8 cellular contexts compared by ENCODE assay signal in genomic region chr9:96382839-96383164, GRCh38. TPM values are rescaled to one million over a fixed set of nuclear protein-coding genes. Genes with fewer than 3 reads are reported as not detected.
A peak's percentile ranks its signal among the peaks of the same experiment; 100 is the strongest.
DNase-seq lines count a peak whose midpoint lies in the region; TF ChIP-seq lines count a peak whose summit lies in the region.

No MANE protein-coding gene starts in this region.

- H3K9ac ChIP-seq in H9 (ENCODE audit: extremely low read depth, insufficient read length, low read length): peak overlapping the region; percentile 34
- H3K9ac ChIP-seq in smooth muscle cell (ENCODE audit: low read depth): peak overlapping the region; percentile 47

- H3K4me1 Mint-ChIP-seq in H9 (peaks cover 10 to 24% of the 10 kb centered on the region in 2 experiments), immature natural killer cell (peaks cover 36 to 44% of the 10 kb centered on the region in 2 donors)

- H3T11ph ChIP-seq in H9 (ENCODE audit: low read length): no peak overlapping the region

- H3K9me3 Mint-ChIP-seq in H9 (no peaks in the 10 kb centered on the region), immature natural killer cell (no peaks in the 10 kb centered on the region)

- H3K4me1 ChIP-seq in H9 (ENCODE audit: insufficient read depth, low read length) (no peaks in the 10 kb centered on the region; the same call in 1 of the 2 replicates), smooth muscle cell (ENCODE audit: low read depth) (peaks cover 7% of the 10 kb centered on the region)

- H3K23me2 ChIP-seq in H9 (ENCODE audit: insufficient read length, low read depth, low read length, poor library complexity, severe bottlenecking): peaks cover 7% of the 10 kb centered on the region

- H3K27me3 Mint-ChIP-seq in H9 (ENCODE audit: low read depth) (no peaks in the 10 kb centered on the region), immature natural killer cell (ENCODE audit: low read depth in 3 of 3) (peaks cover 0 to 2% (median 1%) of the 10 kb centered on the region in 3 donors)

- no peak overlapping the region for H3K23ac ChIP-seq in H9 (ENCODE audit: insufficient read length, low read depth, low read length)

- H3K56ac ChIP-seq in H9 (ENCODE audit: insufficient read length, low read depth, low read length): no peak overlapping the region

- no peaks in the 10 kb centered on the region for H3K27me3 ChIP-seq in H9 (ENCODE audit: insufficient read depth, low read length)
- H3K27me3 ChIP-seq in smooth muscle cell (ENCODE audit: low read depth): no peaks in the 10 kb centered on the region

- no peak overlapping the region for H2AFZ ChIP-seq in H9 (ENCODE audit: low read length)
- peak overlapping the region; percentile 99 for H2AFZ ChIP-seq in smooth muscle cell (ENCODE audit: low read depth)

- peak overlapping the region; percentile 38; the same call in 1 of the 2 replicates for H3K14ac ChIP-seq in H9 (ENCODE audit: insufficient read depth, low read length)

- H2BK20ac ChIP-seq in H9 (ENCODE audit: low read depth, low read length, poor library complexity, severe bottlenecking): no peak overlapping the region

- H4K8ac ChIP-seq in H9 (replicated peaks; ENCODE audit: insufficient read length, low read depth, low read length): no peak overlapping the region

- no peak overlapping the region for H2AK5ac ChIP-seq in H9 (ENCODE audit: insufficient read length, low read length)

- DNase-seq in H9: no peak
- no peak for DNase-seq in immature natural killer cell
- DNase-seq in smooth muscle cell (lab: John Stamatoyannopoulos, UW; ENCODE audit: unreplicated experiment): no peak
- DNase-seq in NCI-H226: no peak
- no peak for DNase-seq in GM19240 (ENCODE audit: insufficient read length, low spot score)
- DNase-seq in DMS53 (lab: John Stamatoyannopoulos, UW): no peak
- no peak for DNase-seq in NCI-H526 (lab: John Stamatoyannopoulos, UW)

- H3K36me3 Mint-ChIP-seq in H9 (ENCODE audit: insufficient read depth in 1 of 3, low read depth in 3 of 3) (peaks cover 1 to 21% (median 6%) of the 10 kb centered on the region in 3 experiments; a peak in 6 of 7 replicates), immature natural killer cell (peaks cover 0 to 12% (median 0%) of the 10 kb centered on the region in 3 donors)

- H4K5ac ChIP-seq in H9 (ENCODE audit: insufficient read length, low read depth, low read length): no peak overlapping the region

- H3K79me2 ChIP-seq in H9 (ENCODE audit: insufficient read depth, low read length) (no peaks in the 10 kb centered on the region), smooth muscle cell (ENCODE audit: low read depth) (peaks cover 18% of the 10 kb centered on the region)

- no peak overlapping the region for H2BK12ac ChIP-seq in H9 (ENCODE audit: insufficient read length, low read depth, low read length)

- H2BK120ac ChIP-seq in H9 (ENCODE audit: low read depth, low read length, poor library complexity, severe bottlenecking): no peak overlapping the region

- H3K27ac ChIP-seq in H9 (ENCODE audit: insufficient read length, low read depth, low read length): no peak overlapping the region
- H3K27ac ChIP-seq in angular gyrus (ENCODE audit: low read depth, low read length): peak overlapping the region; percentile 64
- H3K27ac ChIP-seq in smooth muscle cell (ENCODE audit: low read depth): peak overlapping the region; percentile 11

- H3K36me3 ChIP-seq in smooth muscle cell (ENCODE audit: low read depth): no peaks in the 10 kb centered on the region

- H4K91ac ChIP-seq in H9 (ENCODE audit: insufficient read length, low read depth, low read length): no peak overlapping the region

- no peak overlapping the region for H2BK15ac ChIP-seq in H9 (ENCODE audit: low read depth, low read length)

- no peak overlapping the region for H3K4ac ChIP-seq in H9 (ENCODE audit: low read depth, low read length)

- H3K4me3 ChIP-seq in smooth muscle cell: peak overlapping the region; percentile 89

- H3K27ac Mint-ChIP-seq in H9 (peak overlapping the region in 1 of 3 experiments; percentile 73; a peak in 1 of 7 replicates), immature natural killer cell (peak overlapping the region; percentile 3 to 78 (median 68))

- peak overlapping the region; percentile 73 to 87 for H3K4me3 Mint-ChIP-seq in H9
- peak overlapping the region; percentile 82 to 91 (median 87) for H3K4me3 Mint-ChIP-seq in immature natural killer cell

- no peak for TF ChIP-seq CTCF in H9 (conservative IDR thresholded peaks at IDR 0.05)
- no peak for TF ChIP-seq CTCF in smooth muscle cell (IDR thresholded peaks at IDR 0.05; ENCODE audit: borderline replicate concordance, insufficient read depth, poor library complexity, severe bottlenecking)

- H3F3A ChIP-seq in smooth muscle cell (ENCODE audit: low read depth): no peaks in the 10 kb centered on the region

- no peak overlapping the region for H3K18ac ChIP-seq in H9 (ENCODE audit: insufficient read length, low read depth, low read length)

- H3K4me2 ChIP-seq in H9 (ENCODE audit: insufficient read depth, insufficient read length, low read length): peak overlapping the region; percentile 89
- H3K4me2 ChIP-seq in smooth muscle cell: peak overlapping the region; percentile 97

- no CpG with 5 or more reads among the region's 7 CpGs for WGBS in H9 (ENCODE audit: extremely low coverage, insufficient read length, low lambda C conversion rate)
- 42% methylated on average over 7 of the region's 7 CpGs for WGBS in smooth muscle cell (ENCODE audit: low lambda C conversion rate)

- H3K79me1 ChIP-seq in H9 (ENCODE audit: insufficient read depth, low read depth, low read length, poor library complexity, severe bottlenecking): no peaks in the 10 kb centered on the region

- no peaks in the 10 kb centered on the region for H3K9me3 ChIP-seq in H9 (ENCODE audit: control insufficient read depth, low read depth, low read length)
- no peaks in the 10 kb centered on the region for H3K9me3 ChIP-seq in smooth muscle cell (replicated peaks; ENCODE audit: low read depth)

- no peak overlapping the region for H2BK5ac ChIP-seq in H9 (ENCODE audit: insufficient read length, low read length)

- H4K20me1 ChIP-seq in H9 (ENCODE audit: control insufficient read depth, insufficient read depth, insufficient read length) (no peaks in the 10 kb centered on the region), smooth muscle cell (ENCODE audit: low read depth) (peaks cover 5% of the 10 kb centered on the region)

RNA-seq across cellular contexts. Expression of gene SLC35D2, which starts 0.7 kb away (rescaled TPM):
- 17.9 and 19.0 TPM in 2 replicates for total RNA-seq in H9 (2021)
- polyA plus RNA-seq in immature natural killer cell: 10 to 100 TPM; 11.6 to 16.0 (median 14.1) TPM
- total RNA-seq in smooth muscle cell: 15.7 and 25.5 TPM in 2 replicates
- polyA plus RNA-seq in smooth muscle cell: 16.5 and 25.5 TPM in 2 replicates

RNA-seq across cellular contexts. Expression of gene ZNF367, which starts 35.4 kb away (rescaled TPM):
- total RNA-seq in H9 (2021): 9.3 and 10.1 TPM in 2 replicates
- 1 to 10 TPM in 1 of 3 donors, under 1 TPM in 2; 0.84 to 1.0 (median 0.84) TPM for polyA plus RNA-seq in immature natural killer cell
- 2.8 and 3.9 TPM in 2 replicates for total RNA-seq in smooth muscle cell
- polyA plus RNA-seq in smooth muscle cell: 1.3 and 3.2 TPM in 2 replicates
